Comparison of ENCODE assay signal across 8 cellular contexts in genomic region chr10:119028900-119029612, GRCh38. TPM values are rescaled to one million over a fixed set of nuclear protein-coding genes. Genes with fewer than 3 reads are reported as not detected.
DNase-seq lines count a peak whose midpoint lies in the region; ATAC-seq, FAIRE-seq and TF ChIP-seq lines count a peak whose summit lies in the region.

No MANE protein-coding gene starts in this region.

- H3K4me1 ChIP-seq in HepG2 (ENCODE audit: insufficient read depth, low read length), result peaks cover 60% of the 10 kb centered on the region

- peaks cover 21% of the 10 kb centered on the region; the same call in 1 of the 2 replicates for H4K20me1 ChIP-seq in HepG2 (ENCODE audit: insufficient read depth, low read length)

- CTCF ChIA-PET in HepG2 (lab: Yijun Ruan, JAX; ENCODE audit: low intra/inter-chr PET ratio, low total read pairs), result no interaction called here

- in situ Hi-C loops in ACHN (cut with HindIII; ENCODE audit: low pct_ligation_motif_present, low pct_unique_long_range_greater_than_20kb, low sequenced_read_pairs) (no loop called here), HepG2 (cut with HindIII; ENCODE audit: extremely low pct_ligation_motif_present, low pct_unique_long_range_greater_than_20kb) (no loop called here)

- under 1% methylated on average over 20 of the region's 68 CpGs for WGBS in HepG2 (ENCODE audit: low lambda C conversion rate)

- intact Hi-C loops in HepG2 (cut with micrococcal nuclease; ENCODE audit: unreplicated experiment), result loop anchor here (5.0 to 10.0 kb wide), 2 partner anchors 274 to 462 kb away; partner anchors contain the start of gene CACUL1

- POLR2A ChIA-PET in HepG2 (lab: Yijun Ruan, JAX), result interaction anchor here (0.8 to 1.2 kb wide), 4 partner anchors 20 to 242 kb away, joined by 3 to 6 read pairs (median 3); no protein-coding TSS in a partner anchor

- no peaks in the 10 kb centered on the region for H3K9me3 ChIP-seq in HepG2 (ENCODE audit: low read length)

- TF ChIP-seq CTCF in HepG2 (CRISPR knock-in tag; IDR thresholded peaks at IDR 0.05), result no peak

- no peak for FAIRE-seq in HepG2 (lab: Jason Lieb, UNC)

- no peaks in the 10 kb centered on the region for H3K79me2 ChIP-seq in HepG2 (ENCODE audit: insufficient read depth, low read length)

- TF ChIP-seq RAD21 in HepG2 (CRISPR knock-in tag; IDR thresholded peaks at IDR 0.05), result no peak; the same call in 1 of the 2 replicates

- no TSS peak for BruUV-seq in HepG2 (replicated peaks; lab: Mats Ljungman, UMichigan)

- TF ChIP-seq EP300 in HepG2 (IDR thresholded peaks at IDR 0.05; ENCODE audit: low read depth in 2 of 2, low read length in 2 of 2) (no peak), HepG2 (CRISPR knock-in tag; IDR thresholded peaks at IDR 0.05; ENCODE audit: borderline replicate concordance) (no peak)

- no peak overlapping the region for H3K27ac ChIP-seq in HepG2 (ENCODE audit: extremely low read length, insufficient read depth, low read length)

- peak overlapping the region; percentile 34 for H3K9ac ChIP-seq in HepG2 (ENCODE audit: insufficient read depth, low read depth, low read length)

- H3K36me3 ChIP-seq in HepG2 (replicated peaks in 1 of 2; ENCODE audit: control insufficient read depth in 1 of 2, insufficient read depth in 2 of 2, low read length in 2 of 2), result peaks cover 3% of the 10 kb centered on the region in 2 experiments

- peak; percentile 39 for ATAC-seq in GM18861 (IDR thresholded peaks at IDR 0.05; ENCODE audit: unreplicated experiment)
- peak; percentile 52 for ATAC-seq in HG03108 (IDR thresholded peaks at IDR 0.05; ENCODE audit: unreplicated experiment)
- peak; percentile 82 for ATAC-seq in HepG2

- peak overlapping the region; percentile 49 to 77 (median 64) for H3K4me3 ChIP-seq in HepG2 (replicated peaks in 1 of 3; ENCODE audit: insufficient read depth in 1 of 3, low read depth in 2 of 3, low read length in 3 of 3)

- TF ChIP-seq POLR2A in HepG2 (IDR thresholded peaks at IDR 0.05; ENCODE audit: insufficient read depth in 1 of 2, low read depth in 2 of 2, low read length in 2 of 2), result no peak; a peak in 1 of 4 replicates

- peak overlapping the region; percentile 92 for H3K4me2 ChIP-seq in HepG2 (ENCODE audit: low read depth, low read length)

- peak overlapping the region; percentile 11 for H2AFZ ChIP-seq in HepG2 (ENCODE audit: low read length)

- DNase-seq in ACHN, result peak; percentile 93
- DNase-seq in NCI-H446 (lab: John Stamatoyannopoulos, UW), result peak; percentile 51 to 90
- peak; percentile 56 to 68 for DNase-seq in activated CD4-positive, alpha-beta T cell treated with anti-CD3 and anti-CD28 coated beads, Interleukin-2, amount 50 U/mL, for 24 hours (ENCODE audit: low read depth in 1 of 2, low spot score in 1 of 2)
- DNase-seq in dedifferentiated amniotic fluid mesenchymal stem cell (ENCODE audit: extremely low spot score), result peak; percentile 58
- DNase-seq in HepG2 (ENCODE audit: low spot score), result peak; percentile 84
- peak; percentile 77 to 83 for DNase-seq in stimulated activated CD4-positive, alpha-beta T cell treated with anti-CD3 and anti-CD28 coated beads, Interleukin-2, amount 100 ng/mL, for 24 hours

- H3K27me3 ChIP-seq in HepG2 (ENCODE audit: control insufficient read depth in 1 of 2, insufficient read depth in 2 of 2, low read length in 2 of 2), result peaks cover 3 to 27% of the 10 kb centered on the region in 2 experiments; a peak in 2 of 5 replicates

TF ChIP-seq in HepG2, 621 proteins besides CTCF, POLR2A, EP300 and RAD21 (continues in another document):
- TF ChIP-seq PRDM4 (CRISPR knock-in tag; IDR thresholded peaks at IDR 0.05; ENCODE audit: borderline replicate concordance) (no peak), SMC3 (IDR thresholded peaks at IDR 0.05; ENCODE audit: low read length) (no peak), ZNF235 (CRISPR knock-in tag; IDR thresholded peaks at IDR 0.05; ENCODE audit: borderline replicate concordance) (peak; percentile 68; the same call in 1 of the 2 replicates), ARNT (IDR thresholded peaks at IDR 0.05) (no peak), ZNF772 (CRISPR knock-in tag; IDR thresholded peaks at IDR 0.05) (no peak), HDAC1 (CRISPR knock-in tag; IDR thresholded peaks at IDR 0.05) (0 out of 2 replicates have a peak, but pooled peaks have one; percentile 46), ZBTB7B (CRISPR knock-in tag; IDR thresholded peaks at IDR 0.05) (no peak), AGO1 (IDR thresholded peaks at IDR 0.05; ENCODE audit: low read depth, low read length, poor library complexity, severe bottlenecking) (peak; percentile 30)

RNA-seq across cellular contexts. Expression of gene NANOS1, which starts 0.5 kb away (rescaled TPM):
- total RNA-seq in HepG2 (2016; rRNA removed; fragmentation: Illumina TruSeq; extraction: Trizol), result 1.5 and 1.7 TPM in 2 replicates
- 1.5 and 2.2 TPM in 2 replicates for total RNA-seq in HepG2 (2016; cell fraction: cytosol; rRNA removed; fragmentation: Illumina TruSeq; extraction: Trizol; ENCODE audit: low read depth)
- 0.46 and 0.82 TPM in 2 replicates for total RNA-seq in HepG2 (2016; cell fraction: insoluble cytoplasmic fraction; rRNA removed; fragmentation: Illumina TruSeq; extraction: Trizol)
- 3.1 and 3.9 TPM in 2 replicates for total RNA-seq in HepG2 (2016; cell fraction: membrane; rRNA removed; fragmentation: Illumina TruSeq; extraction: Trizol)
- total RNA-seq in HepG2 (2016; cell fraction: nucleus; rRNA removed; fragmentation: Illumina TruSeq; extraction: Trizol), result 1.2 and 2.1 TPM in 2 replicates
- 1.7 and 2.2 TPM in 2 replicates for polyA plus RNA-seq in HepG2 (2011; rRNA removed)
- polyA plus RNA-seq in HepG2 (2011; cell fraction: cytosol; rRNA removed), result 1.4 and 1.9 TPM in 2 replicates
- 0.77 and 0.90 TPM in 2 replicates for polyA plus RNA-seq in HepG2 (2011; cell fraction: nucleus; rRNA removed)
- 1.0 and 1.9 TPM in 2 replicates for polyA plus RNA-seq in HepG2 (2012)
- 4.2 and 4.6 TPM in 2 replicates for polyA plus RNA-seq in HepG2 (2016; cell fraction: cytosol; fragmentation: Illumina TruSeq; extraction: Trizol; ENCODE audit: low read depth)
- 0.90 and 1.9 TPM in 2 replicates for polyA plus RNA-seq in HepG2 (2016; cell fraction: insoluble cytoplasmic fraction; fragmentation: Illumina TruSeq; extraction: Trizol; ENCODE audit: low read depth)
- polyA plus RNA-seq in HepG2 (2016; cell fraction: membrane; fragmentation: Illumina TruSeq; extraction: Trizol; ENCODE audit: low read depth), result 5.3 and 5.7 TPM in 2 replicates
- polyA plus RNA-seq in HepG2 (2016; cell fraction: nucleus; fragmentation: Illumina TruSeq; extraction: Trizol; ENCODE audit: insufficient read depth, low read depth), result 1.6 and 1.7 TPM in 2 replicates
- 0.76 and 1.8 TPM in 2 replicates for polyA minus RNA-seq in HepG2 (2011; rRNA and poly(A)+ RNA removed; ENCODE audit: low replicate concordance)
- 0.89 and 1.1 TPM in 2 replicates for polyA minus RNA-seq in HepG2 (2011; cell fraction: cytosol; rRNA and poly(A)+ RNA removed)
- polyA minus RNA-seq in HepG2 (2011; cell fraction: nucleus; rRNA and poly(A)+ RNA removed), result 2.2 and 2.3 TPM in 2 replicates

RNA-seq across cellular contexts. Expression of gene EIF3A, which starts 51.6 kb away (rescaled TPM):
- total RNA-seq in HepG2 (2016; rRNA removed; fragmentation: Illumina TruSeq; extraction: Trizol), result 117 and 168 TPM in 2 replicates
- 7.3 and 9.3 TPM in 2 replicates for total RNA-seq in HepG2 (2016; cell fraction: cytosol; rRNA removed; fragmentation: Illumina TruSeq; extraction: Trizol; ENCODE audit: low read depth)
- total RNA-seq in HepG2 (2016; cell fraction: insoluble cytoplasmic fraction; rRNA removed; fragmentation: Illumina TruSeq; extraction: Trizol), result 115 and 148 TPM in 2 replicates
- total RNA-seq in HepG2 (2016; cell fraction: membrane; rRNA removed; fragmentation: Illumina TruSeq; extraction: Trizol), result 23.1 and 23.6 TPM in 2 replicates
- total RNA-seq in HepG2 (2016; cell fraction: nucleus; rRNA removed; fragmentation: Illumina TruSeq; extraction: Trizol), result 102 and 106 TPM in 2 replicates
- 25.6 and 28.3 TPM in 2 replicates for polyA plus RNA-seq in HepG2 (2011; rRNA removed)
- polyA plus RNA-seq in HepG2 (2011; cell fraction: cytosol; rRNA removed), result 15.4 and 25.4 TPM in 2 replicates
- polyA plus RNA-seq in HepG2 (2011; cell fraction: nucleus; rRNA removed), result 26.1 and 34.0 TPM in 2 replicates
- 86.7 and 95.1 TPM in 2 replicates for polyA plus RNA-seq in HepG2 (2012)
- 2.7 and 3.3 TPM in 2 replicates for polyA plus RNA-seq in HepG2 (2016; cell fraction: cytosol; fragmentation: Illumina TruSeq; extraction: Trizol; ENCODE audit: low read depth)
- polyA plus RNA-seq in HepG2 (2016; cell fraction: insoluble cytoplasmic fraction; fragmentation: Illumina TruSeq; extraction: Trizol; ENCODE audit: low read depth), result 125 and 133 TPM in 2 replicates
- 6.3 and 7.4 TPM in 2 replicates for polyA plus RNA-seq in HepG2 (2016; cell fraction: membrane; fragmentation: Illumina TruSeq; extraction: Trizol; ENCODE audit: low read depth)
- 107 and 120 TPM in 2 replicates for polyA plus RNA-seq in HepG2 (2016; cell fraction: nucleus; fragmentation: Illumina TruSeq; extraction: Trizol; ENCODE audit: insufficient read depth, low read depth)
- 42.9 and 64.9 TPM in 2 replicates for polyA minus RNA-seq in HepG2 (2011; rRNA and poly(A)+ RNA removed; ENCODE audit: low replicate concordance)
- 60.5 and 73.1 TPM in 2 replicates for polyA minus RNA-seq in HepG2 (2011; cell fraction: cytosol; rRNA and poly(A)+ RNA removed)
- polyA minus RNA-seq in HepG2 (2011; cell fraction: nucleus; rRNA and poly(A)+ RNA removed), result 107 and 117 TPM in 2 replicates
